9 cellular contexts compared by ENCODE assay signal in genomic region chr3:98038876-98039275, GRCh38. TPM values are rescaled to one million over a fixed set of nuclear protein-coding genes. Genes with fewer than 3 reads are reported as not detected.
DNase-seq lines count a peak whose midpoint lies in the region; ATAC-seq and TF ChIP-seq lines count a peak whose summit lies in the region.
"Had no signal": no experiment of that assay in that cellular context is flagged by ENCODE, and none has a peak within 500 bp of the region (broad histone marks: within the 10 kb centered on the region; RNA-seq: fewer than 3 reads in every experiment).

No MANE protein-coding gene starts in this region.

- no peak overlapping the region for H2BK5ac ChIP-seq in neuronal stem cell (ENCODE audit: low read length)

- peaks cover 18% of the 10 kb centered on the region for H3K4me1 Mint-ChIP-seq in activated CD4-positive, alpha-beta T cell treated with anti-CD3 and anti-CD28 coated beads, Interleukin-2, amount 10 ng/mL, durations not matched to agents 24 days and 14 days
- peaks cover 22% of the 10 kb centered on the region for H3K4me1 Mint-ChIP-seq in activated T-helper 1 cell treated with anti-CD3 and anti-CD28 coated beads, Interleukin-12 subunit alpha, Interleukin-12 subunit beta, Interleukin-2, Interleukin-4 antibody, amounts not matched to agents 30 ng/mL and 10 ng/mL and 1 ng/mL, durations not matched to agents 14 hours and 24 hours and 36 hours (ENCODE audit: low read depth)

- H3K36me3 Mint-ChIP-seq in activated CD4-positive, alpha-beta T cell treated with anti-CD3 and anti-CD28 coated beads, Interleukin-2, amount 10 ng/mL, durations not matched to agents 24 days and 14 days (ENCODE audit: low read depth): peaks cover 3% of the 10 kb centered on the region
- H3K36me3 Mint-ChIP-seq in activated T-helper 1 cell treated with anti-CD3 and anti-CD28 coated beads, Interleukin-12 subunit alpha, Interleukin-12 subunit beta, Interleukin-2, Interleukin-4 antibody, amounts not matched to agents 30 ng/mL and 10 ng/mL and 1 ng/mL, durations not matched to agents 14 hours and 24 hours and 36 hours (ENCODE audit: low read depth): peaks cover 3% of the 10 kb centered on the region

- no peak overlapping the region for H3K18ac ChIP-seq in neuronal stem cell (ENCODE audit: low read length)

- H3K4me2 ChIP-seq in neuronal stem cell (ENCODE audit: insufficient read depth, low read length, poor library complexity, severe bottlenecking): no peak overlapping the region

- no peak for TF ChIP-seq POLR2A in suprapubic skin (IDR thresholded peaks at IDR 0.05)

- H3K9me3 ChIP-seq in neuronal stem cell (replicated peaks in 1 of 2; ENCODE audit: control insufficient read depth in 2 of 2, insufficient read depth in 1 of 2, low read depth in 1 of 2, low read length in 2 of 2) (peaks cover 0 to 2% of the 10 kb centered on the region in 2 donors), suprapubic skin (no peaks in the 10 kb centered on the region)

- no peak overlapping the region for H3K9ac ChIP-seq in neuronal stem cell (ENCODE audit: low read depth, low read length, poor library complexity)

- no CpG with 5 or more reads among the region's 3 CpGs for WGBS in neuronal stem cell (ENCODE audit: extremely low coverage in 2 of 2, insufficient read length in 2 of 2, insufficient replicate concordance in 1 of 2), 2 donors
- 78% methylated on average over 3 of the region's 3 CpGs for WGBS in suprapubic skin

- H2AK5ac ChIP-seq in neuronal stem cell (ENCODE audit: low read depth, low read length): no peak overlapping the region

- H2BK15ac ChIP-seq in neuronal stem cell (ENCODE audit: low read length): no peak overlapping the region

- H2AFZ ChIP-seq in neuronal stem cell (ENCODE audit: low read length): peak overlapping the region; percentile 88

- H3K27me3 ChIP-seq in neuronal stem cell (ENCODE audit: control insufficient read depth in 3 of 3, insufficient read depth in 3 of 3, low read depth in 1 of 3, low read length in 3 of 3) (peaks cover 0 to 10% (median 0%) of the 10 kb centered on the region in 3 experiments), suprapubic skin (peaks cover 11% of the 10 kb centered on the region)

- TF ChIP-seq CTCF in suprapubic skin (IDR thresholded peaks at IDR 0.05): no peak

- H3K9me3 Mint-ChIP-seq in activated CD4-positive, alpha-beta T cell treated with anti-CD3 and anti-CD28 coated beads, Interleukin-2, amount 10 ng/mL, durations not matched to agents 24 days and 14 days: peaks cover 6% of the 10 kb centered on the region
- H3K9me3 Mint-ChIP-seq in activated T-helper 1 cell treated with anti-CD3 and anti-CD28 coated beads, Interleukin-12 subunit alpha, Interleukin-12 subunit beta, Interleukin-2, Interleukin-4 antibody, amounts not matched to agents 30 ng/mL and 10 ng/mL and 1 ng/mL, durations not matched to agents 14 hours and 24 hours and 36 hours: peaks cover 11% of the 10 kb centered on the region

- no peak overlapping the region for H2BK12ac ChIP-seq in neuronal stem cell (ENCODE audit: low read length)

- H3K4ac ChIP-seq in neuronal stem cell (ENCODE audit: low read length): no peak overlapping the region

- peak overlapping the region; percentile 93 for H3K27ac Mint-ChIP-seq in activated CD4-positive, alpha-beta T cell treated with anti-CD3 and anti-CD28 coated beads, Interleukin-2, amount 10 ng/mL, durations not matched to agents 24 days and 14 days
- H3K27ac Mint-ChIP-seq in activated T-helper 1 cell treated with anti-CD3 and anti-CD28 coated beads, Interleukin-12 subunit alpha, Interleukin-12 subunit beta, Interleukin-2, Interleukin-4 antibody, amounts not matched to agents 30 ng/mL and 10 ng/mL and 1 ng/mL, durations not matched to agents 14 hours and 24 hours and 36 hours: peak overlapping the region; percentile 90

- H3K23ac ChIP-seq in neuronal stem cell (ENCODE audit: low read depth, low read length, poor library complexity): no peak overlapping the region

- H3K79me1 ChIP-seq in neuronal stem cell (ENCODE audit: low read depth, low read length): no peaks in the 10 kb centered on the region

- H3K36me3 ChIP-seq in neuronal stem cell (replicated peaks in 1 of 2; ENCODE audit: control insufficient read depth in 2 of 2, insufficient read depth in 2 of 2, low read length in 2 of 2) (no peaks in the 10 kb centered on the region), suprapubic skin (no peaks in the 10 kb centered on the region)

- H3K14ac ChIP-seq in neuronal stem cell (ENCODE audit: low read length): no peak overlapping the region

- no peak for TF ChIP-seq EP300 in suprapubic skin (IDR thresholded peaks at IDR 0.05)

- no peak overlapping the region for H4K91ac ChIP-seq in neuronal stem cell (ENCODE audit: low read depth, low read length, poor library complexity)

- peak; percentile 55 for DNase-seq in activated CD4-positive, alpha-beta T cell treated with anti-CD3 and anti-CD28 coated beads, Interleukin-2, amount 10 ng/mL, durations not matched to agents 24 days and 14 days
- no peak for DNase-seq in activated CD4-positive, alpha-beta T cell treated with anti-CD3 and anti-CD28 coated beads, Interleukin-2, amount 50 U/mL, for 1 hour
- DNase-seq in activated T-helper 1 cell treated with anti-CD3 and anti-CD28 coated beads, Interleukin-12 subunit alpha, Interleukin-12 subunit beta, Interleukin-2, Interleukin-4 antibody, amounts not matched to agents 30 ng/mL and 10 ng/mL and 1 ng/mL, durations not matched to agents 14 hours and 24 hours and 36 hours (ENCODE audit: low spot score): no peak
- no peak for DNase-seq in neuronal stem cell (ENCODE audit: low spot score)
- DNase-seq in iPS-NIHi11 (ENCODE audit: low spot score): no peak
- no peak for DNase-seq in suprapubic skin (ENCODE audit: low spot score in 2 of 2)
- no peak for DNase-seq in activated CD4-positive, alpha-beta T cell treated with anti-CD3 and anti-CD28 coated beads for 1 hour

- intact Hi-C loops in activated CD4-positive, alpha-beta T cell treated with anti-CD3 and anti-CD28 coated beads, Interleukin-2, amount 10 ng/mL, durations not matched to agents 24 days and 14 days (cut with micrococcal nuclease): loop anchor here (1.0 to 5.0 kb wide), 12 partner anchors 10 to 863 kb away; partner anchors contain the start of genes CLDND1, CPOX, DCBLD2 and RIOX2
- intact Hi-C loops in activated T-helper 1 cell treated with anti-CD3 and anti-CD28 coated beads, Interleukin-12 subunit alpha, Interleukin-12 subunit beta, Interleukin-2, Interleukin-4 antibody, amounts not matched to agents 30 ng/mL and 10 ng/mL and 1 ng/mL, durations not matched to agents 14 hours and 24 hours and 36 hours (cut with micrococcal nuclease): loop anchor here (1.0 to 10.0 kb wide), 18 partner anchors 10 to 1776 kb away; partner anchors contain the start of genes ARL6, CLDND1, CMSS1 and CPOX

- H4K8ac ChIP-seq in neuronal stem cell (ENCODE audit: low read depth, low read length): no peak overlapping the region

- H2BK120ac ChIP-seq in neuronal stem cell (ENCODE audit: low read depth, low read length): no peak overlapping the region

- H3K4me3 Mint-ChIP-seq in activated CD4-positive, alpha-beta T cell treated with anti-CD3 and anti-CD28 coated beads, Interleukin-2, amount 10 ng/mL, durations not matched to agents 24 days and 14 days: peak overlapping the region; percentile 88
- H3K4me3 Mint-ChIP-seq in activated T-helper 1 cell treated with anti-CD3 and anti-CD28 coated beads, Interleukin-12 subunit alpha, Interleukin-12 subunit beta, Interleukin-2, Interleukin-4 antibody, amounts not matched to agents 30 ng/mL and 10 ng/mL and 1 ng/mL, durations not matched to agents 14 hours and 24 hours and 36 hours: peak overlapping the region; percentile 84

- ATAC-seq in HG02885 (IDR thresholded peaks at IDR 0.05; ENCODE audit: poor library complexity, unreplicated experiment): peak; percentile 15

- H3K4me1 ChIP-seq in neuronal stem cell (ENCODE audit: control insufficient read depth in 2 of 2, insufficient read depth in 1 of 2, low read depth in 1 of 2, low read length in 2 of 2): no peaks in the 10 kb centered on the region
- H3K4me1 ChIP-seq in suprapubic skin: no peaks in the 10 kb centered on the region

- H3K27me3 Mint-ChIP-seq in activated CD4-positive, alpha-beta T cell treated with anti-CD3 and anti-CD28 coated beads, Interleukin-2, amount 10 ng/mL, durations not matched to agents 24 days and 14 days: peaks cover 30% of the 10 kb centered on the region
- peaks cover 25% of the 10 kb centered on the region for H3K27me3 Mint-ChIP-seq in activated T-helper 1 cell treated with anti-CD3 and anti-CD28 coated beads, Interleukin-12 subunit alpha, Interleukin-12 subunit beta, Interleukin-2, Interleukin-4 antibody, amounts not matched to agents 30 ng/mL and 10 ng/mL and 1 ng/mL, durations not matched to agents 14 hours and 24 hours and 36 hours (ENCODE audit: insufficient read depth)

- H3K27ac ChIP-seq in neuronal stem cell (replicated peaks; ENCODE audit: low read length): no peak overlapping the region
- H3K27ac ChIP-seq in suprapubic skin: no peak overlapping the region

- H3K4me3 ChIP-seq in neuronal stem cell (ENCODE audit: low read length in 2 of 2) (no peak overlapping the region), suprapubic skin (no peak overlapping the region)

RNA-seq across cellular contexts. Expression of gene GABRR3, which starts 3.8 kb away (rescaled TPM):
- 0.05 and 0.12 TPM in 2 replicates for total RNA-seq in activated CD4-positive, alpha-beta T cell treated with anti-CD3 and anti-CD28 coated beads, Interleukin-2, amount 10 ng/mL, durations not matched to agents 24 days and 14 days
- total RNA-seq in activated T-helper 1 cell treated with anti-CD3 and anti-CD28 coated beads, Interleukin-12 subunit alpha, Interleukin-12 subunit beta, Interleukin-2, Interleukin-4 antibody, amounts not matched to agents 30 ng/mL and 10 ng/mL and 1 ng/mL, durations not matched to agents 14 hours and 24 hours and 36 hours: not detected in 2 replicates
- not detected for polyA plus RNA-seq in neuronal stem cell (2013, experiment 1 of 2)
- not detected for polyA plus RNA-seq in neuronal stem cell (2013, experiment 2 of 2)
- total RNA-seq in suprapubic skin: not detected
- polyA plus RNA-seq: AG04450 had no signal

RNA-seq across cellular contexts. Expression of gene OR5AC2, which starts 48.1 kb away (rescaled TPM):
- total RNA-seq in activated CD4-positive, alpha-beta T cell treated with anti-CD3 and anti-CD28 coated beads, Interleukin-2, amount 10 ng/mL, durations not matched to agents 24 days and 14 days: not detected in 2 replicates
- total RNA-seq in activated T-helper 1 cell treated with anti-CD3 and anti-CD28 coated beads, Interleukin-12 subunit alpha, Interleukin-12 subunit beta, Interleukin-2, Interleukin-4 antibody, amounts not matched to agents 30 ng/mL and 10 ng/mL and 1 ng/mL, durations not matched to agents 14 hours and 24 hours and 36 hours: not detected in 2 replicates
- polyA plus RNA-seq in neuronal stem cell (2013, experiment 1 of 2): not detected
- polyA plus RNA-seq in neuronal stem cell (2013, experiment 2 of 2): not detected
- not detected for total RNA-seq in suprapubic skin
- polyA plus RNA-seq: AG04450 had no signal
